In genomic region chr10:110883924-110884323, GRCh38 we compare ENCODE assay signal across 13 cellular contexts. TPM values are rescaled to one million over a fixed set of nuclear protein-coding genes. Genes with fewer than 3 reads are reported as not detected.
DNase-seq lines count a peak whose midpoint lies in the region; ATAC-seq and TF ChIP-seq lines count a peak whose summit lies in the region.
"Had no signal": no experiment of that assay in that cellular context is flagged by ENCODE, and none has a peak within 500 bp of the region (broad histone marks: within the 10 kb centered on the region; RNA-seq: fewer than 3 reads in every experiment).

No MANE protein-coding gene starts in this region.

- H3K4me1 ChIP-seq in esophagus (ENCODE audit: control insufficient read depth in 2 of 2, insufficient read depth in 2 of 2, low read length in 1 of 2), result no peaks in the 10 kb centered on the region

- DNase-seq in activated CD4-positive, CD25-positive, alpha-beta regulatory T cell (lab: John Stamatoyannopoulos, UW), result no peak
- no peak for DNase-seq in activated B cell treated with CpG ODN at 0.5 μM for 24 hours
- DNase-seq in stimulated activated naive B cell treated with anti-CD40 and anti-IgM and Interleukin-4, amounts not matched to agents 10 μg/mL and 1 μg/mL and 100 μg/mL, for 72 hours, result no peak
- DNase-seq in GDM1 (lab: John Stamatoyannopoulos, UW), result no peak
- no peak for DNase-seq in omental fat pad (ENCODE audit: low spot score)
- DNase-seq in C1 segment of cervical spinal cord (lab: John Stamatoyannopoulos, UW), result no peak
- DNase-seq: activated gamma-delta T cell treated with Interleukin-2 at 50 U/mL for 16 hours; Karpas-422; NCI-H2171; stimulated activated CD4-positive, alpha-beta T cell treated with anti-CD3 and anti-CD28 coated beads, Interleukin-2, amount 100 ng/mL, for 48 hours had no signal

- peaks cover 39% of the 10 kb centered on the region for H3K4me1 Mint-ChIP-seq in activated B cell treated with CpG ODN at 0.5 μM for 24 hours
- peaks cover 23 to 53% of the 10 kb centered on the region in 2 donors for H3K4me1 Mint-ChIP-seq in stimulated activated naive B cell treated with anti-CD40 and anti-IgM and Interleukin-4, amounts not matched to agents 10 μg/mL and 1 μg/mL and 100 μg/mL, for 72 hours

- H3K9me3 ChIP-seq in esophagus (ENCODE audit: control insufficient read depth in 2 of 2, insufficient read depth in 1 of 2, low read depth in 1 of 2, low read length in 1 of 2), result no peaks in the 10 kb centered on the region
- H3K9me3 ChIP-seq: prostate gland had no signal

- H3K27me3 ChIP-seq in esophagus (ENCODE audit: control insufficient read depth in 1 of 2, insufficient read depth in 2 of 2, low read length in 2 of 2), result no peaks in the 10 kb centered on the region

- TF ChIP-seq CTCF in activated B cell treated with CpG ODN at 0.5 μM for 24 hours (IDR thresholded peaks at IDR 0.05) (no peak), omental fat pad (IDR thresholded peaks at IDR 0.05) (no peak)

- peak; percentile 36 to 50 for ATAC-seq in activated CD4-positive, CD25-positive, alpha-beta regulatory T cell treated with anti-CD3 and anti-CD28 coated beads, Interleukin-2, amount 50 U/mL, for 24 hours
- ATAC-seq in activated B cell treated with CpG ODN at 0.5 μM for 24 hours (ENCODE audit: low read depth) (no peak), omental fat pad (ENCODE audit: low FRiP score) (no peak)
- peak; percentile 27 to 52 for ATAC-seq in stimulated activated naive B cell treated with anti-CD40 and anti-IgM and Interleukin-4, amounts not matched to agents 10 μg/mL and 1 μg/mL and 100 μg/mL, for 72 hours (replicated peaks)

- peak overlapping the region; percentile 22 to 31 for H3K27ac ChIP-seq in esophagus (ENCODE audit: low read depth in 2 of 2, low read length in 1 of 2)
- H3K27ac ChIP-seq: prostate gland had no signal

- H3K36me3 Mint-ChIP-seq in activated B cell treated with CpG ODN at 0.5 μM for 24 hours (ENCODE audit: low read depth), result peaks cover 78% of the 10 kb centered on the region
- H3K36me3 Mint-ChIP-seq in stimulated activated naive B cell treated with anti-CD40 and anti-IgM and Interleukin-4, amounts not matched to agents 10 μg/mL and 1 μg/mL and 100 μg/mL, for 72 hours, result peaks cover 24 to 45% of the 10 kb centered on the region in 2 donors

- H3K9me3 Mint-ChIP-seq in activated B cell treated with CpG ODN at 0.5 μM for 24 hours, result no peaks in the 10 kb centered on the region
- no peaks in the 10 kb centered on the region for H3K9me3 Mint-ChIP-seq in stimulated activated naive B cell treated with anti-CD40 and anti-IgM and Interleukin-4, amounts not matched to agents 10 μg/mL and 1 μg/mL and 100 μg/mL, for 72 hours

- peak overlapping the region; percentile 79 for H3K27ac Mint-ChIP-seq in activated B cell treated with CpG ODN at 0.5 μM for 24 hours
- peak overlapping the region; percentile 60 for H3K27ac Mint-ChIP-seq in stimulated activated naive B cell treated with anti-CD40 and anti-IgM and Interleukin-4, amounts not matched to agents 10 μg/mL and 1 μg/mL and 100 μg/mL, for 72 hours

- WGBS in esophagus, 2 donors, result 67 to 77% methylated on average over 10 of the region's 10 CpGs

- CTCF ChIA-PET in activated B cell treated with CpG ODN at 0.5 μM for 24 hours (lab: Charles Lee), result interaction anchor here (1.0 to 1.6 kb wide), 3 partner anchors 11 to 80 kb away, joined by 3 to 9 read pairs (median 3); no protein-coding TSS in a partner anchor

- peaks cover 0 to 6% of the 10 kb centered on the region in 2 donors for H3K36me3 ChIP-seq in esophagus (ENCODE audit: control insufficient read depth in 2 of 2, insufficient read depth in 2 of 2, low read length in 1 of 2)
- H3K36me3 ChIP-seq: prostate gland had no signal

- no peak overlapping the region for H3K4me3 ChIP-seq in esophagus (ENCODE audit: low read depth in 1 of 2, low read length in 2 of 2)
- H3K4me3 ChIP-seq: prostate gland had no signal

- H3K4me3 Mint-ChIP-seq in activated B cell treated with CpG ODN at 0.5 μM for 24 hours, result no peak overlapping the region
- H3K4me3 Mint-ChIP-seq in stimulated activated naive B cell treated with anti-CD40 and anti-IgM and Interleukin-4, amounts not matched to agents 10 μg/mL and 1 μg/mL and 100 μg/mL, for 72 hours, result peak overlapping the region; percentile 2 to 32

- no peaks in the 10 kb centered on the region for H3K27me3 Mint-ChIP-seq in activated B cell treated with CpG ODN at 0.5 μM for 24 hours
- no peaks in the 10 kb centered on the region for H3K27me3 Mint-ChIP-seq in stimulated activated naive B cell treated with anti-CD40 and anti-IgM and Interleukin-4, amounts not matched to agents 10 μg/mL and 1 μg/mL and 100 μg/mL, for 72 hours

- intact Hi-C loops in activated B cell treated with CpG ODN at 0.5 μM for 24 hours (cut with micrococcal nuclease), result loop anchor here (1.0 kb wide), 1 partner anchor 9 kb away; no protein-coding TSS in a partner anchor

- POLR2A ChIA-PET in activated B cell treated with CpG ODN at 0.5 μM for 24 hours (lab: Charles Lee), result interaction anchor here (1.0 to 1.1 kb wide), 2 partner anchors 11 to 16 kb away, joined by 3 to 4 read pairs; no protein-coding TSS in a partner anchor

RNA-seq across cellular contexts. Expression of gene PDCD4, which starts 12.2 kb away (rescaled TPM):
- total RNA-seq in activated B cell treated with CpG ODN at 0.5 μM for 24 hours, result 143 and 145 TPM in 2 replicates
- polyA plus RNA-seq in esophagus, result 100 to 1,000 TPM; 116 to 203 TPM
- 100 to 1,000 TPM in 2 of 4 donors, 10 to 100 TPM in 2; 69.7 to 127 (median 102) TPM for total RNA-seq in omental fat pad

RNA-seq across cellular contexts. Expression of gene BBIP1, which starts 35.1 kb away (rescaled TPM):
- 28.4 and 29.0 TPM in 2 replicates for total RNA-seq in activated B cell treated with CpG ODN at 0.5 μM for 24 hours
- 10 to 100 TPM; 10.9 to 14.7 TPM for polyA plus RNA-seq in esophagus
- 10 to 100 TPM; 19.6 to 32.2 (median 21.9) TPM for total RNA-seq in omental fat pad

RNA-seq across cellular contexts. Expression of gene SHOC2, which starts 35.5 kb away (rescaled TPM):
- total RNA-seq in activated B cell treated with CpG ODN at 0.5 μM for 24 hours (92.7 and 106 TPM in 2 replicates), omental fat pad (10 to 100 TPM; 52.4 to 73.6 (median 67.6) TPM)
- polyA plus RNA-seq in esophagus, result 10 to 100 TPM; 15.3 to 16.6 TPM

Comparison
In these comparisons a context has a peak if more than half of its experiments do, and no peak if none do; other contexts are left out.
1. ATAC-seq: peak in activated CD4-positive, CD25-positive, alpha-beta regulatory T cell treated with anti-CD3 and anti-CD28 coated beads, Interleukin-2, amount 50 U/mL, for 24 hours (2 of 2) and stimulated activated naive B cell treated with anti-CD40 and anti-IgM and Interleukin-4, amounts not matched to agents 10 μg/mL and 1 μg/mL and 100 μg/mL, for 72 hours (2 of 2); none in activated B cell treated with CpG ODN at 0.5 μM for 24 hours (single experiment) and omental fat pad (single experiment).